8 cellular contexts compared by ENCODE assay signal in genomic region chr7:149715476-149715875, GRCh38. TPM values are rescaled to one million over a fixed set of nuclear protein-coding genes. Genes with fewer than 3 reads are reported as not detected.
DNase-seq lines count a peak whose midpoint lies in the region; ATAC-seq and TF ChIP-seq lines count a peak whose summit lies in the region.

No MANE protein-coding gene starts in this region.

- H3K9ac ChIP-seq in SK-N-SH: peak overlapping the region; percentile 70; the same call in 1 of the 2 replicates

- H4K20me1 ChIP-seq in SK-N-SH (ENCODE audit: insufficient read depth): no peaks in the 10 kb centered on the region

- TF ChIP-seq CTCF in SK-N-SH (IDR thresholded peaks at IDR 0.05) (no peak), fibroblast of mammary gland (conservative IDR thresholded peaks at IDR 0.05; ENCODE audit: control insufficient read depth, insufficient read depth, low read depth, low read length) (no peak), sigmoid colon (IDR thresholded peaks at IDR 0.05) (no peak)

- TF ChIP-seq POLR2A in sigmoid colon (IDR thresholded peaks at IDR 0.05): no peak

- H2AFZ ChIP-seq in SK-N-SH (ENCODE audit: low read depth): peak overlapping the region; percentile 89

- peak; percentile 7 for ATAC-seq in GM21515 (IDR thresholded peaks at IDR 0.05; ENCODE audit: unreplicated experiment)

- CTCF ChIA-PET in SK-N-SH (lab: Yijun Ruan, JAX): interaction anchor here (1.0 to 2.6 kb wide), 8 partner anchors 10 to 405 kb away, joined by 4 to 15 read pairs (median 5); partner anchors contain the start of gene ZNF777

- H3K9me3 ChIP-seq in SK-N-SH (peaks cover 14% of the 10 kb centered on the region; the same call in 1 of the 2 replicates), sigmoid colon (peaks cover 3 to 9% (median 3%) of the 10 kb centered on the region in 4 donors)

- peaks cover 27% of the 10 kb centered on the region; the same call in 1 of the 2 replicates for H3K79me2 ChIP-seq in SK-N-SH (ENCODE audit: insufficient read depth)

- H3F3A ChIP-seq in SK-N-SH (replicated peaks; ENCODE audit: insufficient read depth): peaks cover 5% of the 10 kb centered on the region

- POLR2A ChIA-PET in SK-N-SH (lab: Yijun Ruan, JAX): interaction anchor here (0.8 to 1.4 kb wide), 2 partner anchors 8 to 27 kb away, joined by 3 to 4 read pairs; no protein-coding TSS in a partner anchor

- no peaks in the 10 kb centered on the region for H3K9me2 ChIP-seq in SK-N-SH

- peak overlapping the region; percentile 83 for H3K4me2 ChIP-seq in SK-N-SH

- TF ChIP-seq RAD21 in SK-N-SH (IDR thresholded peaks at IDR 0.05; ENCODE audit: low read length): no peak

- H3K36me3 ChIP-seq in SK-N-SH (replicated peaks in 1 of 2; ENCODE audit: control insufficient read depth in 1 of 2, insufficient read depth in 2 of 2, low read length in 1 of 2) (peaks cover 0 to 3% of the 10 kb centered on the region in 2 experiments), sigmoid colon (peaks cover 0 to 5% (median under 1%) of the 10 kb centered on the region in 4 donors)

- H3K27ac ChIP-seq in SK-N-SH (ENCODE audit: low read depth in 2 of 2, low read length in 1 of 2) (peak overlapping the region in 1 of 2 experiments; percentile 50; a peak in 1 of 4 replicates), sigmoid colon (peak overlapping the region; percentile 78 to 84 (median 82))

- DNase-seq in SK-N-SH: no peak
- DNase-seq in fibroblast of mammary gland (ENCODE audit: low read depth): no peak
- DNase-seq in sigmoid colon: peak; percentile 65
- DNase-seq in NCI-H446 (lab: John Stamatoyannopoulos, UW): no peak
- DNase-seq in activated effector memory CD4-positive, alpha-beta T cell treated with Interleukin-2 at 50 U/mL for 16 hours: no peak
- no peak for DNase-seq in ecto neural progenitor cell (ENCODE audit: low spot score)
- no peak for DNase-seq in GDM1 (lab: John Stamatoyannopoulos, UW)

- H3K27me3 ChIP-seq in SK-N-SH (ENCODE audit: insufficient read depth) (no peaks in the 10 kb centered on the region), sigmoid colon (no peaks in the 10 kb centered on the region)

- intact Hi-C loops in sigmoid colon (cut with DNase I): loop anchor here (2.0 to 10.0 kb wide), 5 partner anchors 45 to 521 kb away; partner anchors contain the start of genes ZNF282 and ZNF467

- WGBS in SK-N-SH (ENCODE audit: low lambda C conversion rate): 32% methylated on average over 7 of the region's 8 CpGs
- 65 to 83% methylated on average over 8 of the region's 8 CpGs for WGBS in sigmoid colon, 2 donors

- TF ChIP-seq EP300 in SK-N-SH (IDR thresholded peaks at IDR 0.05; ENCODE audit: borderline replicate concordance in 1 of 2, low read depth in 1 of 2, low read length in 1 of 2) (no peak), sigmoid colon (IDR thresholded peaks at IDR 0.05) (no peak)

- peak overlapping the region; percentile 60 to 67 for H3K4me3 ChIP-seq in SK-N-SH (ENCODE audit: low read depth in 2 of 2, low read length in 1 of 2)
- H3K4me3 ChIP-seq in fibroblast of mammary gland (ENCODE audit: control insufficient read depth, low read depth, low read length): peak overlapping the region; percentile 64
- H3K4me3 ChIP-seq in sigmoid colon: peak overlapping the region; percentile 59 to 84 (median 75)

- H3K4me1 ChIP-seq in SK-N-SH (ENCODE audit: control insufficient read depth in 1 of 2, insufficient read depth in 2 of 2, low read depth in 1 of 2, low read length in 1 of 2) (peaks cover 5 to 40% of the 10 kb centered on the region in 2 experiments; a peak in 1 of 4 replicates), sigmoid colon (peaks cover 0 to 57% (median 36%) of the 10 kb centered on the region in 4 donors)

TF ChIP-seq in SK-N-SH, 30 proteins besides CTCF, POLR2A, EP300 and RAD21:
- TF ChIP-seq EZH2phosphoT487 (IDR thresholded peaks at IDR 0.05; ENCODE audit: borderline replicate concordance, low read depth) (no peak), SIN3A (IDR thresholded peaks at IDR 0.05; ENCODE audit: borderline replicate concordance, low read depth, low read length) (no peak), YY1 (IDR thresholded peaks at IDR 0.05; ENCODE audit: low read depth) (no peak), ELF1 (IDR thresholded peaks at IDR 0.05) (no peak), RCOR1 (IDR thresholded peaks at IDR 0.05; ENCODE audit: low read length) (no peak), USF1 (IDR thresholded peaks at IDR 0.05; ENCODE audit: borderline replicate concordance, low read depth) (no peak), SMC3 (IDR thresholded peaks at IDR 0.05; ENCODE audit: low read depth, low read length) (no peak), USF2 (IDR thresholded peaks at IDR 0.05; ENCODE audit: borderline replicate concordance, low read depth, low read length) (no peak), RXRA (IDR thresholded peaks at IDR 0.05; ENCODE audit: borderline replicate concordance, low read depth) (no peak), MAX (IDR thresholded peaks at IDR 0.05; ENCODE audit: low read depth) (no peak)
- TF ChIP-seq, protein P1, sequence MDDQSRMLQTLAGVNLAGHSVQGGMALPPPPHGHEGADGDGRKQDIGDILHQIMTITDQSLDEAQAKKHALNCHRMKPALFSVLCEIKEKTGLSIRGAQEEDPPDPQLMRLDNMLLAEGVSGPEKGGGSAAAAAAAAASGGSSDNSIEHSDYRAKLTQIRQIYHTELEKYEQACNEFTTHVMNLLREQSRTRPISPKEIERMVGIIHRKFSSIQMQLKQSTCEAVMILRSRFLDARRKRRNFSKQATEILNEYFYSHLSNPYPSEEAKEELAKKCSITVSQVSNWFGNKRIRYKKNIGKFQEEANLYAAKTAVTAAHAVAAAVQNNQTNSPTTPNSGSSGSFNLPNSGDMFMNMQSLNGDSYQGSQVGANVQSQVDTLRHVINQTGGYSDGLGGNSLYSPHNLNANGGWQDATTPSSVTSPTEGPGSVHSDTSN (IDR thresholded peaks at IDR 0.05): no peak
- TF ChIP-seq, protein P2, sequence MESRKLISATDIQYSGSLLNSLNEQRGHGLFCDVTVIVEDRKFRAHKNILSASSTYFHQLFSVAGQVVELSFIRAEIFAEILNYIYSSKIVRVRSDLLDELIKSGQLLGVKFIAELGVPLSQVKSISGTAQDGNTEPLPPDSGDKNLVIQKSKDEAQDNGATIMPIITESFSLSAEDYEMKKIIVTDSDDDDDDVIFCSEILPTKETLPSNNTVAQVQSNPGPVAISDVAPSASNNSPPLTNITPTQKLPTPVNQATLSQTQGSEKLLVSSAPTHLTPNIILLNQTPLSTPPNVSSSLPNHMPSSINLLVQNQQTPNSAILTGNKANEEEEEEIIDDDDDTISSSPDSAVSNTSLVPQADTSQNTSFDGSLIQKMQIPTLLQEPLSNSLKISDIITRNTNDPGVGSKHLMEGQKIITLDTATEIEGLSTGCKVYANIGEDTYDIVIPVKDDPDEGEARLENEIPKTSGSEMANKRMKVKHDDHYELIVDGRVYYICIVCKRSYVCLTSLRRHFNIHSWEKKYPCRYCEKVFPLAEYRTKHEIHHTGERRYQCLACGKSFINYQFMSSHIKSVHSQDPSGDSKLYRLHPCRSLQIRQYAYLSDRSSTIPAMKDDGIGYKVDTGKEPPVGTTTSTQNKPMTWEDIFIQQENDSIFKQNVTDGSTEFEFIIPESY (IDR thresholded peaks at IDR 0.05; ENCODE audit: borderline replicate concordance, low read depth): no peak

RNA-seq across cellular contexts. Expression of gene ZNF467, which starts 57.9 kb away (rescaled TPM):
- polyA plus RNA-seq in SK-N-SH (2012; rRNA removed) (2.6 and 4.1 TPM in 2 replicates), sigmoid colon (1 to 10 TPM; 3.0 to 4.6 (median 3.5) TPM)
- 2.1 and 3.1 TPM in 2 replicates for polyA plus RNA-seq in SK-N-SH (2012; cell fraction: cytosol; rRNA removed)
- 10.0 and 12.6 TPM in 2 replicates for polyA plus RNA-seq in SK-N-SH (2012; cell fraction: nucleus; rRNA removed)
- total RNA-seq in sigmoid colon: 10 to 100 TPM in 1 of 4 donors, 1 to 10 TPM in 3; 7.1 to 15.7 (median 9.2) TPM
